ENCODE assay signal across 22 cellular contexts in the genomic region with DNA sequence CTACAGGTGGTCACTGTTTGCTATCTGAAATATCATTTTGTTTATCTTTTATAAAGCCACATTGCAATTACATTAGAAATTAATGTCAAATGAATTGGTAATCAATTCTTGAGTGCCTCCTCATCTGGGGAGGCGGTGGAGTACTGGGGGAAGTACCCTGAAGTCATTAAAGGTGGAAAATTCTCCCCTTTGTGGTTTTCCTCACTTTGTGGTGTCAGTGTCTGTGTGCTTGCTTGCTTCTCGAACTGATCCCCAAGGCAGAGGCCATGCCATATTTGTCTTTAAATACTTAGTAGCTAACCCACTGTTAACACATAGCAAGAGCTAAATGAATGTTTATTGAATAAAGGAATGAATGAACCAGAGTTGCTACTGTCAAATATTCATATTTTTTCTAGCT. TPM values are rescaled to one million over a fixed set of nuclear protein-coding genes. Genes with fewer than 3 reads are reported as not detected.
"Had no signal": no experiment of that assay in that cellular context is flagged by ENCODE, and none has a peak within 500 bp of the region (broad histone marks: within the 10 kb centered on the region; RNA-seq: fewer than 3 reads in every experiment).

No MANE protein-coding gene starts in this region.

- H3K4me1 Mint-ChIP-seq: immature natural killer cell had no signal

- DNase-seq: activated naive CD4-positive, alpha-beta T cell treated with anti-CD3 and anti-CD28 coated beads, Interleukin-2, amount 50 U/mL, for 16 hours; activated T-cell treated with anti-CD3 and anti-CD28 coated beads, Interleukin-2, amount 50 U/mL, for 24 hours; adrenal gland; brain microvascular endothelial cell; caudate nucleus; effector CD4-positive, alpha-beta T cell; glutamatergic neuron; immature natural killer cell; lower lobe of right lung; naive B cell; nucleus accumbens; right cardiac atrium; stimulated activated CD8-positive, alpha-beta memory T cell treated with anti-CD3 and anti-CD28 coated beads, Interleukin-4, amount 100 ng/mL, for 48 hours; stomach; T-helper 1 cell; T-helper 9 cell had no signal

- H3K4me3 Mint-ChIP-seq: activated T-cell treated with anti-CD3 and anti-CD28 coated beads, Interleukin-2, amount 50 U/mL, for 24 hours; dendritic cell treated with granulocyte-macrophage colony-stimulating factor and Interleukin-4, amounts not matched to agents 40 ng/mL and 50 ng/mL, for 4 days; immature natural killer cell had no signal

- H3K27me3 Mint-ChIP-seq: dendritic cell treated with granulocyte-macrophage colony-stimulating factor and Interleukin-4, amounts not matched to agents 40 ng/mL and 50 ng/mL, for 4 days; naive B cell had no signal

- H3K9me3 Mint-ChIP-seq: activated T-cell treated with anti-CD3 and anti-CD28 coated beads, Interleukin-2, amount 50 U/mL, for 24 hours had no signal

- ATAC-seq: left lobe of liver, lower lobe of right lung, right cardiac atrium had no signal

- H3K27ac Mint-ChIP-seq: activated T-cell treated with anti-CD3 and anti-CD28 coated beads, Interleukin-2, amount 50 U/mL, for 24 hours; dendritic cell treated with granulocyte-macrophage colony-stimulating factor and Interleukin-4, amounts not matched to agents 40 ng/mL and 50 ng/mL, for 4 days; immature natural killer cell had no signal

- H3K36me3 Mint-ChIP-seq: immature natural killer cell had no signal

RNA-seq across cellular contexts. Expression of a gene that starts 40.5 kb away (rescaled TPM):
- total RNA-seq: ascending aorta, left lobe of liver, lower lobe of right lung, pulmonary artery endothelial cell, right cardiac atrium, tibial nerve, urinary bladder had no signal
